Comparison of ENCODE assay signal across 1 cellular context in the genomic region with DNA sequence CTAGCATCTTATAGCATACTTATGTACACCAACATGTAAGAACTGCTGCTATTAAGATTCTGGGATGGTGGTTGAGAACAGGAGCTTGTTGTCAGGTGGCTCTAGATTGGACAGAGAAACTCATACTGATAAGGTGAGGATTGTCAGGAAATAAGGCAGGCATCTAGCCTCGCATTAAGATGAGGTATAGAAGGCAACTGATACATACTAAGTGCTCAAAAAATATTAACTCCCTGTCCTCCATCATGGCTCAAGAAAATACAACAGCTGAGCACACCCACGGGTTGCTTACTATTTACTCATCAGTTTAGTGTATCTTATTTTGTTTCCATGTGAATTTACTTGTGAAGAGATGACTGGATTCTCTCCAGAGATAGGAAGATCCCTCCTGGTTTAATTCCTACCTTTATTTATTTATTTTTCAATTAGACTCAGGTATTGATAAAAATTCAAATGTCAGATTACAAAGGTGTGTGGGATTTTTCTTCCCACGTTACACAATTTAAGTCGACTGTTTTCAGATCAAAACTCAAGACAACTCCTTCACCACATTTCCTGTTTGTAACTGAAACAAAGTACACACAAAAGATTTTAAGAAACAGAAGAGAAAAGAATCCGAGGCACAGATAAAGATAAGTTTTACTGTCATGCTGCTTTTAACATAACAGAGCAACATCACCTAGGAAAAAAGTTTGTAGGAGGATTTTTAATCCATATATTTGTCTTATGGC.
TF ChIP-seq lines count a peak whose summit lies in the region.

A gene with protein sequence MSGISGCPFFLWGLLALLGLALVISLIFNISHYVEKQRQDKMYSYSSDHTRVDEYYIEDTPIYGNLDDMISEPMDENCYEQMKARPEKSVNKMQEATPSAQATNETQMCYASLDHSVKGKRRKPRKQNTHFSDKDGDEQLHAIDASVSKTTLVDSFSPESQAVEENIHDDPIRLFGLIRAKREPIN (plus strand): TSS at position 620 of the 731 bp plus-strand sequence. CDS start 142 bp downstream, outside the sequence.

TF ChIP-seq in SK-N-SH, 30 proteins besides CTCF, POLR2A, EP300 and RAD21:
- TF ChIP-seq POLR2AphosphoS5 (IDR thresholded peaks at IDR 0.05; ENCODE audit: low read depth, low read length): no peak
- no peak for TF ChIP-seq MAX (IDR thresholded peaks at IDR 0.05; ENCODE audit: low read depth)
